In the genomic region with DNA sequence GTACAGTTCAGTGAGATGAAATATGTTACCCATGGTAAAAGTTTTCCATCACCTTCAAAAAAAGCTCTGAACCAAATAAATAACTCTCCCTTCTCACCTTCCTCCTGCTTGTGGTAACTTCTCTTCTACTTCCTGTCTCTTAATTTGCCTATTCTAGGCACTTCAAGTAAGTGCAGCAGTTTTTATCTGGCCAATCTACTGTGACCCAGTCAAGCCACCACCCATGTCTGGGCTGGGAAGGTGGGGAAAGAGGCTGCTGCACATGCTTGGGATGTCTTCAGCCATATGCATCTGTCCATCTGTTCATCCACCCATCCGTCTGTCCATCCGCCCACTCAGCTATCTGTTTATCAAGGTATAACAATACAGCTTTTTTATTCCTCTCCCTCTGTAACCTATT, we compare ENCODE assay signal across 9 cellular contexts. TPM values are rescaled to one million over a fixed set of nuclear protein-coding genes. Genes with fewer than 3 reads are reported as not detected.
DNase-seq lines count a peak whose midpoint lies in the region; ATAC-seq and TF ChIP-seq lines count a peak whose summit lies in the region.
"Had no signal": no experiment of that assay in that cellular context is flagged by ENCODE, and none has a peak within 500 bp of the region (broad histone marks: within the 10 kb centered on the region; RNA-seq: fewer than 3 reads in every experiment).

No MANE protein-coding gene starts in this region.

- H3K4me1 ChIP-seq in PC-3 (ENCODE audit: insufficient read depth, low read length) = peaks cover 27% of the 10 kb centered on the region

- no peak overlapping the region for H3K4me3 ChIP-seq in GM12865 (ENCODE audit: low read depth, low read length)
- no peak overlapping the region for H3K4me3 ChIP-seq in PC-3 (ENCODE audit: low read length)

- no TSS peak for BruUV-seq in PC-3 (replicated peaks; lab: Mats Ljungman, UMichigan)

- no peak for TF ChIP-seq CTCF in GM12865 (IDR thresholded peaks at IDR 0.05; ENCODE audit: insufficient read depth, low read depth, low read length, missing control alignments)
- TF ChIP-seq CTCF in PC-3 (conservative IDR thresholded peaks at IDR 0.05; ENCODE audit: low read depth, low read length) = no peak

- H3F3A ChIP-seq in PC-3 (ENCODE audit: low read length, unreplicated experiment) = no peaks in the 10 kb centered on the region

- H4K20me1 ChIP-seq in PC-3 (ENCODE audit: low read length) = no peaks in the 10 kb centered on the region

- intact Hi-C loops in PC-3 (cut with micrococcal nuclease) = loop anchor here (10.0 kb wide), 1 partner anchor 111 kb away; no protein-coding TSS in a partner anchor

- H3K9ac ChIP-seq in PC-3 (ENCODE audit: low read length) = no peak overlapping the region
- H3K9ac ChIP-seq: KMS-11 had no signal

- no peaks in the 10 kb centered on the region for H3K9me2 ChIP-seq in PC-3 (replicated peaks; ENCODE audit: low read length)

- ATAC-seq in GM21390 (IDR thresholded peaks at IDR 0.05; ENCODE audit: unreplicated experiment) = peak; percentile 97
- ATAC-seq in HG03460 (IDR thresholded peaks at IDR 0.05; ENCODE audit: unreplicated experiment) = peak; percentile 89
- ATAC-seq in PC-3 = no peak

- no peak overlapping the region for H3K4me2 ChIP-seq in PC-3 (ENCODE audit: low read length)
- H3K4me2 ChIP-seq: KMS-11 had no signal

- CTCF ChIA-PET in PC-3 (lab: Charles Lee) = no interaction called here

- peak; percentile 8 for DNase-seq in GM12865 (ENCODE audit: low read depth)
- peak; percentile 93 for DNase-seq in islet precursor cell
- DNase-seq in T-helper 1 cell = no peak
- DNase-seq in SHP77 treated with DMSO at 0.1 percent for 48 hours (lab: John Stamatoyannopoulos, UW) = no peak
- no peak for DNase-seq in PC-3
- DNase-seq in activated T-cell treated with anti-CD3 and anti-CD28 coated beads for 4 hours = no peak

- H2AFZ ChIP-seq in PC-3 (ENCODE audit: low read length) = no peak overlapping the region

- H3K79me2 ChIP-seq in PC-3 (ENCODE audit: low read length) = peaks cover 97% of the 10 kb centered on the region

- peaks cover 34% of the 10 kb centered on the region for H3K36me3 ChIP-seq in PC-3 (ENCODE audit: low read depth, low read length)

- no peaks in the 10 kb centered on the region for H3K9me3 ChIP-seq in PC-3 (ENCODE audit: low read length)

- POLR2A ChIA-PET in PC-3 (lab: Charles Lee; ENCODE audit: unreplicated experiment) = no interaction called here

- H3K27ac ChIP-seq in PC-3 (ENCODE audit: low read length) = no peak overlapping the region
- H3K27ac ChIP-seq: KMS-11 had no signal

- no peaks in the 10 kb centered on the region for H3K27me3 ChIP-seq in PC-3 (ENCODE audit: low read length)

RNA-seq across cellular contexts. Expression of a gene that starts 31.6 kb away (rescaled TPM):
- total RNA-seq in PC-3 (2014; rRNA removed) = 47.3 and 62.6 TPM in 2 replicates

Comparison
In these comparisons a context has a peak if more than half of its experiments do, and no peak if none do; other contexts are left out.
1. DNase-seq: peak in GM12865 (single experiment) and islet precursor cell (single experiment); none in T-helper 1 cell (0 of 5), SHP77 treated with DMSO at 0.1 percent for 48 hours (single experiment), PC-3 (single experiment) and activated T-cell treated with anti-CD3 and anti-CD28 coated beads for 4 hours (single experiment).